ENCODE assay signal across 16 cellular contexts in genomic region chr5:57207007-57207653, GRCh38. TPM values are rescaled to one million over a fixed set of nuclear protein-coding genes. Genes with fewer than 3 reads are reported as not detected.
DNase-seq lines count a peak whose midpoint lies in the region; ATAC-seq, FAIRE-seq and TF ChIP-seq lines count a peak whose summit lies in the region.
"Had no signal": no experiment of that assay in that cellular context is flagged by ENCODE, and none has a peak within 500 bp of the region (broad histone marks: within the 10 kb centered on the region; RNA-seq: fewer than 3 reads in every experiment).

No MANE protein-coding gene starts in this region.

- ATAC-seq in K562 (no peak), GM18519 (IDR thresholded peaks at IDR 0.05; ENCODE audit: low FRiP score, unreplicated experiment) (no peak)
- ATAC-seq: A549 had no signal

- H3K4me2 ChIP-seq in K562 (ENCODE audit: insufficient read depth, low read length) (no peak overlapping the region), osteoblast (ENCODE audit: insufficient read depth, low read length) (no peak overlapping the region)
- H3K4me2 ChIP-seq: A549 had no signal

- H3K4me1 Mint-ChIP-seq in activated CD4-positive, alpha-beta T cell treated with anti-CD3 and anti-CD28 coated beads, Interleukin-2, amount 10 ng/mL, durations not matched to agents 24 days and 14 days, result peaks cover 44% of the 10 kb centered on the region
- peaks cover 81 to 94% (median 88%) of the 10 kb centered on the region in 3 donors for H3K4me1 Mint-ChIP-seq in CD8-positive, alpha-beta memory T cell

- no peaks in the 10 kb centered on the region for H3K36me3 ChIP-seq in CD8-positive, alpha-beta memory T cell (ENCODE audit: insufficient read depth, low read length)
- H3K36me3 ChIP-seq in K562 (ENCODE audit: control insufficient read depth, insufficient read depth, low read length) (peaks cover 11% of the 10 kb centered on the region; the same call in 1 of the 3 replicates), neutrophil (peaks cover 6% of the 10 kb centered on the region), osteoblast (ENCODE audit: insufficient read depth, low read length) (no peaks in the 10 kb centered on the region)
- H3K36me3 ChIP-seq: Peyer's patch had no signal

- no TSS peak for BruUV-seq in K562 (replicated peaks; lab: Mats Ljungman, UMichigan)

- H3K9me1 ChIP-seq in K562 (ENCODE audit: control insufficient read depth, insufficient read depth, low read length), result no peaks in the 10 kb centered on the region

- H3K36me3 Mint-ChIP-seq in activated CD4-positive, alpha-beta T cell treated with anti-CD3 and anti-CD28 coated beads, Interleukin-2, amount 10 ng/mL, durations not matched to agents 24 days and 14 days (ENCODE audit: low read depth), result peaks cover 34% of the 10 kb centered on the region
- H3K36me3 Mint-ChIP-seq in CD8-positive, alpha-beta memory T cell, result peaks cover 0 to 31% (median 3%) of the 10 kb centered on the region in 3 donors

- TF ChIP-seq POLR2A in K562 (conservative IDR thresholded peaks at IDR 0.05) (no peak), GM12892 (IDR thresholded peaks at IDR 0.05; ENCODE audit: low read depth, low read length) (no peak)

- H4K20me1 ChIP-seq in K562 (replicated peaks; ENCODE audit: control insufficient read depth, insufficient read depth, low read length) (peaks cover 45% of the 10 kb centered on the region), osteoblast (ENCODE audit: insufficient read depth, low read length) (peaks cover 54% of the 10 kb centered on the region)

- no peaks in the 10 kb centered on the region for H3K27me3 Mint-ChIP-seq in activated CD4-positive, alpha-beta T cell treated with anti-CD3 and anti-CD28 coated beads, Interleukin-2, amount 10 ng/mL, durations not matched to agents 24 days and 14 days
- no peaks in the 10 kb centered on the region for H3K27me3 Mint-ChIP-seq in CD8-positive, alpha-beta memory T cell

- in situ Hi-C loops in K562 (cut with MboI), result no loop called here

- CTCF ChIA-PET in CD8-positive, alpha-beta memory T cell (lab: Charles Lee), result interaction anchor here (1.2 to 1.9 kb wide), 2 partner anchors 15 to 19 kb away, joined by 3 read pairs; no protein-coding TSS in a partner anchor
- CTCF ChIA-PET in K562 (lab: Yijun Ruan, JAX; ENCODE audit: low intra/inter-chr PET ratio), result no interaction called here

- H3K4me3 Mint-ChIP-seq in activated CD4-positive, alpha-beta T cell treated with anti-CD3 and anti-CD28 coated beads, Interleukin-2, amount 10 ng/mL, durations not matched to agents 24 days and 14 days, result no peak overlapping the region
- peak overlapping the region in 4 of 7 donors; percentile 10 to 30 (median 26) for H3K4me3 Mint-ChIP-seq in CD8-positive, alpha-beta memory T cell
- H3K4me3 Mint-ChIP-seq: activated naive CD4-positive, alpha-beta T cell treated with anti-CD3 and anti-CD28 coated beads for 36 hours had no signal

- 72% methylated on average over 7 of the region's 7 CpGs for WGBS in K562 (ENCODE audit: insufficient coverage, low coverage, missing lambda C conversion rate)

- peaks cover 68% of the 10 kb centered on the region for H3K4me1 ChIP-seq in CD8-positive, alpha-beta memory T cell (ENCODE audit: insufficient read depth, low read length)
- H3K4me1 ChIP-seq in K562 (replicated peaks in 1 of 2; ENCODE audit: control insufficient read depth in 2 of 2, insufficient read depth in 2 of 2, low read length in 2 of 2) (peaks cover 0 to 3% of the 10 kb centered on the region in 2 experiments; a peak in 3 of 5 replicates), neutrophil (ENCODE audit: control insufficient read depth in 1 of 2, insufficient read depth in 1 of 2, low read depth in 1 of 2, low read length in 1 of 2) (peaks cover 39 to 58% of the 10 kb centered on the region in 2 experiments), osteoblast (ENCODE audit: insufficient read depth, low read length) (peaks cover 13% of the 10 kb centered on the region)

- H3K4me3 ChIP-seq in CD8-positive, alpha-beta memory T cell (ENCODE audit: low read length), result no peak overlapping the region
- no peak overlapping the region for H3K4me3 ChIP-seq in K562
- H3K4me3 ChIP-seq in neutrophil (ENCODE audit: low read depth in 1 of 2, low read length in 1 of 2), result no peak overlapping the region
- H3K4me3 ChIP-seq in osteoblast (ENCODE audit: insufficient read depth, low read length), result no peak overlapping the region
- H3K4me3 ChIP-seq: A549, Peyer's patch had no signal

- no peaks in the 10 kb centered on the region for H3K27me3 ChIP-seq in CD8-positive, alpha-beta memory T cell (ENCODE audit: insufficient read depth, low read length, poor library complexity, severe bottlenecking)
- H3K27me3 ChIP-seq in K562 (ENCODE audit: control insufficient read depth in 2 of 2, insufficient read depth in 2 of 2, low read length in 2 of 2), result no peaks in the 10 kb centered on the region
- H3K27me3 ChIP-seq in neutrophil, result no peaks in the 10 kb centered on the region
- no peaks in the 10 kb centered on the region for H3K27me3 ChIP-seq in osteoblast (ENCODE audit: insufficient read depth, low read length)
- H3K27me3 ChIP-seq: Peyer's patch had no signal

- intact Hi-C loops in activated CD4-positive, alpha-beta T cell treated with anti-CD3 and anti-CD28 coated beads, Interleukin-2, amount 10 ng/mL, durations not matched to agents 24 days and 14 days (cut with micrococcal nuclease), result no loop called here
- intact Hi-C loops in K562 (cut with micrococcal nuclease), result no loop called here

- no peak overlapping the region for H3K9ac ChIP-seq in K562 (ENCODE audit: insufficient read depth in 1 of 2, low read depth in 2 of 2, low read length in 2 of 2)

- H3K79me2 ChIP-seq in K562 (ENCODE audit: control insufficient read depth, insufficient read depth, low read length), result peaks cover 100% of the 10 kb centered on the region
- H3K79me2 ChIP-seq in osteoblast (ENCODE audit: insufficient read depth, low read length), result peaks cover 99% of the 10 kb centered on the region

- DNase-seq in activated CD4-positive, alpha-beta T cell treated with anti-CD3 and anti-CD28 coated beads, Interleukin-2, amount 10 ng/mL, durations not matched to agents 24 days and 14 days, result no peak
- DNase-seq in activated CD4-positive, alpha-beta T cell treated with anti-CD3 and anti-CD28 coated beads for 4 hours, result no peak
- DNase-seq in CD8-positive, alpha-beta memory T cell, result no peak
- no peak for DNase-seq in K562 (ENCODE audit: extremely low read depth in 1 of 4, low spot score in 3 of 4)
- no peak for DNase-seq in osteoblast (ENCODE audit: insufficient read length, low spot score, missing footprints)
- no peak for DNase-seq in GM12892 (ENCODE audit: insufficient read length)
- DNase-seq: activated naive CD4-positive, alpha-beta T cell treated with anti-CD3 and anti-CD28 coated beads for 36 hours; dermis blood vessel endothelial cell; erythroblast; mammary epithelial cell; NCI-H2081 treated with DMSO at 0.1 percent for 48 hours; NCI-H748 treated with DMSO at 0.1 percent for 48 hours; Peyer's patch had no signal

- FAIRE-seq in K562 (lab: Jason Lieb, UNC) (no peak), GM12892 (lab: Jason Lieb, UNC) (no peak)
- FAIRE-seq: A549 had no signal

- H2AFZ ChIP-seq in K562 (ENCODE audit: low read depth, low read length) (no peak overlapping the region), osteoblast (ENCODE audit: low read length) (no peak overlapping the region)

- TF ChIP-seq EP300 in K562 (IDR thresholded peaks at IDR 0.05; ENCODE audit: low read length), result no peak

- H3K9me3 ChIP-seq in CD8-positive, alpha-beta memory T cell (ENCODE audit: low read length), result no peaks in the 10 kb centered on the region
- H3K9me3 ChIP-seq in K562 (replicated peaks; ENCODE audit: control insufficient read depth, insufficient read depth, low read depth, low read length) (no peaks in the 10 kb centered on the region), neutrophil (no peaks in the 10 kb centered on the region), osteoblast (ENCODE audit: low read depth, low read length) (no peaks in the 10 kb centered on the region)
- H3K9me3 ChIP-seq: A549, Peyer's patch had no signal

- TF ChIP-seq RAD21 in K562 (CRISPR knock-in tag; conservative IDR thresholded peaks at IDR 0.05 in 1 of 2, IDR thresholded peaks at IDR 0.05 in 1 of 2), result no peak

- H3K27ac ChIP-seq in CD8-positive, alpha-beta memory T cell (ENCODE audit: low read depth, low read length), result no peak overlapping the region
- H3K27ac ChIP-seq in K562 (ENCODE audit: extremely low read depth, low read depth, low read length), result no peak overlapping the region
- peak overlapping the region; percentile 61 for H3K27ac ChIP-seq in neutrophil
- no peak overlapping the region for H3K27ac ChIP-seq in osteoblast (ENCODE audit: low read depth, low read length)
- H3K27ac ChIP-seq: A549, Peyer's patch had no signal

- POLR2A ChIA-PET in CD8-positive, alpha-beta memory T cell (lab: Charles Lee), result no interaction called here
- POLR2A ChIA-PET in K562 (lab: Yijun Ruan, JAX), result no interaction called here

- TF ChIP-seq CTCF in K562 (IDR thresholded peaks at IDR 0.05 in 2 of 3, conservative IDR thresholded peaks at IDR 0.05 in 1 of 3; ENCODE audit: insufficient read depth in 2 of 3, low read depth in 1 of 3, low read length in 3 of 3) (no peak), neutrophil (IDR thresholded peaks at IDR 0.05) (no peak), osteoblast (IDR thresholded peaks at IDR 0.05; ENCODE audit: extremely low read depth, low read depth, low read length) (no peak)

- peak overlapping the region; percentile 25 for H3K27ac Mint-ChIP-seq in activated CD4-positive, alpha-beta T cell treated with anti-CD3 and anti-CD28 coated beads, Interleukin-2, amount 10 ng/mL, durations not matched to agents 24 days and 14 days
- H3K27ac Mint-ChIP-seq in CD8-positive, alpha-beta memory T cell, result peak overlapping the region; percentile 14 to 77 (median 34)

- no peaks in the 10 kb centered on the region for H3K9me3 Mint-ChIP-seq in activated CD4-positive, alpha-beta T cell treated with anti-CD3 and anti-CD28 coated beads, Interleukin-2, amount 10 ng/mL, durations not matched to agents 24 days and 14 days
- no peaks in the 10 kb centered on the region for H3K9me3 Mint-ChIP-seq in CD8-positive, alpha-beta memory T cell
- H3K9me3 Mint-ChIP-seq: activated naive CD4-positive, alpha-beta T cell treated with anti-CD3 and anti-CD28 coated beads for 36 hours had no signal

RNA-seq across cellular contexts. Expression of gene GPBP1, which starts 33.3 kb away (rescaled TPM):
- total RNA-seq in activated CD4-positive, alpha-beta T cell treated with anti-CD3 and anti-CD28 coated beads, Interleukin-2, amount 10 ng/mL, durations not matched to agents 24 days and 14 days, result 85.2 and 86.7 TPM in 2 replicates
- total RNA-seq in CD8-positive, alpha-beta memory T cell, result 10 to 100 TPM; 77.7 to 81.9 TPM
- polyA plus RNA-seq in CD8-positive, alpha-beta memory T cell, result 101 TPM
- 38.9 and 193 TPM in 2 replicates for total RNA-seq in K562 (2011; cell fraction: chromatin; rRNA removed; ENCODE audit: low replicate concordance)
- total RNA-seq in K562 (2011; cell fraction: nucleolus; rRNA removed), result 20.5 and 30.5 TPM in 2 replicates
- total RNA-seq in K562 (2011; cell fraction: nucleoplasm; rRNA removed), result 55.7 and 82.8 TPM in 2 replicates
- 61.7 and 66.2 TPM in 2 replicates for total RNA-seq in K562 (2014; rRNA removed)
- 109 and 122 TPM in 2 replicates for total RNA-seq in K562 (2014; rRNA removed; fragmentation: Illumina TruSeq; extraction: Trizol)
- total RNA-seq in K562 (2015; rRNA removed; fragmentation: Illumina TruSeq; extraction: Trizol), result 89.1 and 97.0 TPM in 2 replicates
- 67.8 and 68.4 TPM in 2 replicates for total RNA-seq in K562 (2021)
- polyA plus RNA-seq in K562 (2011; rRNA removed), result 67.3 and 85.2 TPM in 2 replicates
- 6.1 and 19.2 TPM in 2 replicates for polyA plus RNA-seq in K562 (2011; cell fraction: cytosol; rRNA removed)
- 22.7 and 36.5 TPM in 2 replicates for polyA plus RNA-seq in K562 (2011; cell fraction: nucleus; rRNA removed)
- polyA plus RNA-seq in K562 (2012), result 51.9 and 53.1 TPM in 2 replicates
- 70.2 and 85.7 TPM in 2 replicates for polyA plus RNA-seq in K562 (2014; fragmentation: Illumina TruSeq; extraction: Trizol)
- polyA plus RNA-seq in K562 (2014; fragmentation: Nextera tagmentation; extraction: Ambion mirVana), result 10 to 100 TPM; 31.0 to 40.7 TPM
- 55.2 and 64.0 TPM in 2 replicates for polyA plus RNA-seq in K562 (2014; rRNA removed)
- 94.7 and 107 TPM in 2 replicates for polyA minus RNA-seq in K562 (2011; rRNA and poly(A)+ RNA removed)
- polyA minus RNA-seq in K562 (2011; cell fraction: cytosol; rRNA and poly(A)+ RNA removed), result 21.1 and 29.6 TPM in 2 replicates
- polyA minus RNA-seq in K562 (2011; cell fraction: nucleus; rRNA and poly(A)+ RNA removed), result 26.1 and 57.8 TPM in 2 replicates
- total RNA-seq in osteoblast, result 56.8 and 59.2 TPM in 2 replicates
- polyA plus RNA-seq in GM12892 (2012; ENCODE audit: missing spikeins), result 61.1 TPM
